ENCODE assay signal across 18 cellular contexts in the genomic region with DNA sequence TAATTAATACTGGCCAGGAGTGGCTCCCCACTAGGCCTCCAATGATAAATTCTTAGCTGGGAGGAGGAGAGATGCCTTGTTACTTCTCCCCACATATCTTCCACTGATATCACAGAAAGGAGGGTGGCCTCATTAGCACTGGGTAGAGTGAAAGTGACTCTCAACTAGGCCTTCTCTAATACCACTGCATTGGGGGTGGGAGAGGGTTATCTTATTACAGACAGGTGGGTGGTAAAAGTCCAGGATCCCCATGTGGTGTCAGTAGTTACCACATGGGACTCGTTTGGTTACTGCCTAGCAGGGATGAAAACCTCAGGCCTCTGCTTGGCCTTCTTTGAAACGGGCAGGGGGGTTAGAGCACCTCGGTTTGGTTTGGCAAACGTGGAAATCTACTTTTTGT.
DNase-seq lines count a peak whose midpoint lies in the region; ATAC-seq and TF ChIP-seq lines count a peak whose summit lies in the region.
"Had no signal": no experiment of that assay in that cellular context is flagged by ENCODE, and none has a peak within 500 bp of the region (broad histone marks: within the 10 kb centered on the region; RNA-seq: fewer than 3 reads in every experiment).

No MANE protein-coding gene starts in this region.

- H3K27ac ChIP-seq in SJCRH30 (no peak overlapping the region), tibial artery (no peak overlapping the region)
- H3K27ac ChIP-seq: esophagus muscularis mucosa, GM23248, thyroid gland had no signal

- H3K4me1 ChIP-seq in SJCRH30 (peaks cover 4% of the 10 kb centered on the region), tibial artery (no peaks in the 10 kb centered on the region)
- H3K4me1 ChIP-seq: thyroid gland had no signal

- H3K9me3 ChIP-seq in SJCRH30 (replicated peaks), result no peaks in the 10 kb centered on the region
- no peaks in the 10 kb centered on the region for H3K9me3 ChIP-seq in tibial artery
- H3K9me3 ChIP-seq: esophagus muscularis mucosa, thyroid gland had no signal

- H3K27me3 Mint-ChIP-seq in memory B cell, result no peaks in the 10 kb centered on the region
- no peaks in the 10 kb centered on the region for H3K27me3 Mint-ChIP-seq in stimulated activated naive B cell treated with anti-CD40 and anti-IgM and Interleukin-4, amounts not matched to agents 10 μg/mL and 1 μg/mL and 100 μg/mL, for 72 hours
- H3K27me3 Mint-ChIP-seq: activated naive CD8-positive, alpha-beta T cell treated with anti-CD3 and anti-CD28 coated beads, Interleukin-2, amount 50 U/mL, for 24 hours had no signal

- no peak for TF ChIP-seq CTCF in tibial artery (IDR thresholded peaks at IDR 0.05)

- H3K27me3 ChIP-seq in SJCRH30, result no peaks in the 10 kb centered on the region
- no peaks in the 10 kb centered on the region for H3K27me3 ChIP-seq in tibial artery
- H3K27me3 ChIP-seq: esophagus muscularis mucosa, thyroid gland had no signal

- H3K4me3 Mint-ChIP-seq in memory B cell, result no peak overlapping the region
- H3K4me3 Mint-ChIP-seq in stimulated activated naive B cell treated with anti-CD40 and anti-IgM and Interleukin-4, amounts not matched to agents 10 μg/mL and 1 μg/mL and 100 μg/mL, for 72 hours, result no peak overlapping the region
- H3K4me3 Mint-ChIP-seq: activated naive CD8-positive, alpha-beta T cell treated with anti-CD3 and anti-CD28 coated beads, Interleukin-2, amount 50 U/mL, for 24 hours had no signal

- H3K4me1 Mint-ChIP-seq in memory B cell, result peaks cover 21% of the 10 kb centered on the region
- H3K4me1 Mint-ChIP-seq in stimulated activated naive B cell treated with anti-CD40 and anti-IgM and Interleukin-4, amounts not matched to agents 10 μg/mL and 1 μg/mL and 100 μg/mL, for 72 hours, result peaks cover 22 to 43% of the 10 kb centered on the region in 2 donors
- H3K4me1 Mint-ChIP-seq: activated naive CD8-positive, alpha-beta T cell treated with anti-CD3 and anti-CD28 coated beads, Interleukin-2, amount 50 U/mL, for 24 hours had no signal

- ATAC-seq in memory B cell (ENCODE audit: low read depth), result no peak
- ATAC-seq in stimulated activated naive B cell treated with anti-CD40 and anti-IgM and Interleukin-4, amounts not matched to agents 10 μg/mL and 1 μg/mL and 100 μg/mL, for 72 hours (replicated peaks), result no peak
- ATAC-seq in HG02885 (IDR thresholded peaks at IDR 0.05; ENCODE audit: poor library complexity, unreplicated experiment), result no peak
- ATAC-seq: activated naive CD8-positive, alpha-beta T cell treated with anti-CD3 and anti-CD28 coated beads, Interleukin-2, amount 50 U/mL, for 24 hours; PC-3 had no signal

- DNase-seq in NCI-H82 (lab: John Stamatoyannopoulos, UW), result peak; percentile 51
- no peak for DNase-seq in NCI-H82 treated with DMSO at 0.1 percent for 48 hours (lab: John Stamatoyannopoulos, UW; ENCODE audit: unreplicated experiment)
- peak; percentile 13 to 54 for DNase-seq in SJCRH30
- DNase-seq in memory B cell (ENCODE audit: low spot score in 2 of 2), result no peak
- no peak for DNase-seq in stimulated activated naive B cell treated with anti-CD40 and anti-IgM and Interleukin-4, amounts not matched to agents 10 μg/mL and 1 μg/mL and 100 μg/mL, for 72 hours
- no peak for DNase-seq in D341Med (ENCODE audit: low spot score)
- no peak for DNase-seq in tibial artery
- DNase-seq: activated CD4-positive, alpha-beta T cell treated with anti-CD3 and anti-CD28 coated beads for 1 hour; activated naive CD8-positive, alpha-beta T cell treated with anti-CD3 and anti-CD28 coated beads, Interleukin-2, amount 50 U/mL, for 24 hours; C1 segment of cervical spinal cord; DMS153; GM23248; NCI-H1930; PC-3; thyroid gland had no signal

- H3K9me3 Mint-ChIP-seq in memory B cell, result no peaks in the 10 kb centered on the region
- H3K9me3 Mint-ChIP-seq in stimulated activated naive B cell treated with anti-CD40 and anti-IgM and Interleukin-4, amounts not matched to agents 10 μg/mL and 1 μg/mL and 100 μg/mL, for 72 hours, result no peaks in the 10 kb centered on the region
- H3K9me3 Mint-ChIP-seq: activated naive CD8-positive, alpha-beta T cell treated with anti-CD3 and anti-CD28 coated beads, Interleukin-2, amount 50 U/mL, for 24 hours; activated T-helper 2 cell treated with anti-CD3 and anti-CD28 coated beads, Interferon-gamma antibody, Interleukin-2, Interleukin-4, amounts not matched to agents 10 μg/mL and 5 μg/mL and 100 μg/mL, durations not matched to agents 14 hours and 24 hours and 36 hours had no signal

- no peak overlapping the region for H3K4me3 ChIP-seq in SJCRH30
- no peak overlapping the region for H3K4me3 ChIP-seq in tibial artery
- H3K4me3 ChIP-seq: esophagus muscularis mucosa, GM23248, thyroid gland had no signal

- peaks cover 37% of the 10 kb centered on the region for H3K36me3 Mint-ChIP-seq in memory B cell
- peaks cover 32 to 62% of the 10 kb centered on the region in 2 donors for H3K36me3 Mint-ChIP-seq in stimulated activated naive B cell treated with anti-CD40 and anti-IgM and Interleukin-4, amounts not matched to agents 10 μg/mL and 1 μg/mL and 100 μg/mL, for 72 hours

- H3K36me3 ChIP-seq in SJCRH30 (peaks cover 8% of the 10 kb centered on the region; the same call in 1 of the 2 replicates), tibial artery (peaks cover 6 to 16% (median 13%) of the 10 kb centered on the region in 3 donors)

- H3K27ac Mint-ChIP-seq in memory B cell, result peak overlapping the region; percentile 2
- peak overlapping the region; percentile 93 for H3K27ac Mint-ChIP-seq in stimulated activated naive B cell treated with anti-CD40 and anti-IgM and Interleukin-4, amounts not matched to agents 10 μg/mL and 1 μg/mL and 100 μg/mL, for 72 hours
- H3K27ac Mint-ChIP-seq: activated naive CD8-positive, alpha-beta T cell treated with anti-CD3 and anti-CD28 coated beads, Interleukin-2, amount 50 U/mL, for 24 hours; activated T-helper 2 cell treated with anti-CD3 and anti-CD28 coated beads, Interferon-gamma antibody, Interleukin-2, Interleukin-4, amounts not matched to agents 10 μg/mL and 5 μg/mL and 100 μg/mL, durations not matched to agents 14 hours and 24 hours and 36 hours had no signal

- intact Hi-C loops in tibial artery (cut with DNase I; ENCODE audit: low total_unique reads), result no loop called here

Comparison
In these comparisons a context has a peak if more than half of its experiments do, and no peak if none do; other contexts are left out.
1. DNase-seq: peak in NCI-H82 (single experiment) and SJCRH30 (2 of 2); none in NCI-H82 treated with DMSO at 0.1 percent for 48 hours (single experiment), memory B cell (0 of 2), stimulated activated naive B cell treated with anti-CD40 and anti-IgM and Interleukin-4, amounts not matched to agents 10 μg/mL and 1 μg/mL and 100 μg/mL, for 72 hours (single experiment), D341Med (single experiment) and tibial artery (0 of 2).